In the genomic region with DNA sequence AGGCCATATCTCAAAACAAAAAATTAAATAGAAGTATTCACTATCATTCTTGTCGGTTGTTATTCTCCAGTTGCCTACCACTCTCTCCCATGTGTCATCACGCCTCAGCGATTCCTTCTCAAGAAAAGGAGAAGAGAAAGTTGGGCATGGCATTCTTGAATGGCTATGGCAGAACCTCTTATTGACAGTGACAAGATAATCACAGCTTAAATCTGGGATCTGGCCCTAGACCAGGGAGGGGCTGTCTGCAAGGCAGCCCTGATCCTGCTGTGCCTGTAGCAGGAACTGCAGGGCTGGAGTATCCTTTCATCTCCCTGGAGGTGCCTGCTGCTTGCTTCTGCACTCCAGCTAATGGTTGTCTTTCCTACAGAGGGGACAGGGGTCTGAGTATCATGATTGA, we compare ENCODE assay signal across 26 cellular contexts. TPM values are rescaled to one million over a fixed set of nuclear protein-coding genes. Genes with fewer than 3 reads are reported as not detected.
DNase-seq lines count a peak whose midpoint lies in the region; TF ChIP-seq lines count a peak whose summit lies in the region.
"Had no signal": no experiment of that assay in that cellular context is flagged by ENCODE, and none has a peak within 500 bp of the region (broad histone marks: within the 10 kb centered on the region; RNA-seq: fewer than 3 reads in every experiment).

No MANE protein-coding gene starts in this region.

- H3K79me2 ChIP-seq in Karpas-422 (ENCODE audit: low read length) (no peaks in the 10 kb centered on the region), OCI-LY3 (ENCODE audit: low read length) (no peaks in the 10 kb centered on the region)

- no peak for TF ChIP-seq CTCF in OCI-LY3 (IDR thresholded peaks at IDR 0.05; ENCODE audit: low read depth, low read length)
- TF ChIP-seq CTCF in tibial artery (IDR thresholded peaks at IDR 0.05), result no peak

- H4K20me1 ChIP-seq in Karpas-422 (ENCODE audit: insufficient read depth, low read depth, low read length) (no peaks in the 10 kb centered on the region), OCI-LY3 (ENCODE audit: insufficient read depth, low read length) (no peaks in the 10 kb centered on the region)

- H2AFZ ChIP-seq in Karpas-422 (ENCODE audit: low read length), result no peak overlapping the region
- no peak overlapping the region for H2AFZ ChIP-seq in OCI-LY3 (ENCODE audit: low read depth, low read length)

- H3K4me2 ChIP-seq in Karpas-422 (ENCODE audit: low read depth, low read length, poor library complexity, severe bottlenecking) (peak overlapping the region; percentile 22), OCI-LY3 (ENCODE audit: low read length) (peak overlapping the region; percentile 41)
- H3K4me2 ChIP-seq: KMS-11 had no signal

- H3K36me3 ChIP-seq in Karpas-422 (ENCODE audit: insufficient read depth, low read length), result no peaks in the 10 kb centered on the region
- H3K36me3 ChIP-seq in OCI-LY3 (replicated peaks; ENCODE audit: low read depth, low read length), result no peaks in the 10 kb centered on the region
- no peaks in the 10 kb centered on the region for H3K36me3 ChIP-seq in tibial artery
- H3K36me3 ChIP-seq: uterus had no signal

- no peak overlapping the region for H3K4me3 ChIP-seq in Karpas-422 (ENCODE audit: low read length)
- no peak overlapping the region for H3K4me3 ChIP-seq in OCI-LY3 (ENCODE audit: low read length)
- no peak overlapping the region for H3K4me3 ChIP-seq in tibial artery
- H3K4me3 ChIP-seq: testis, uterus had no signal

- intact Hi-C loops in tibial artery (cut with DNase I; ENCODE audit: low total_unique reads), result no loop called here

- no peaks in the 10 kb centered on the region for H3K9me3 ChIP-seq in Karpas-422 (ENCODE audit: low read length)
- H3K9me3 ChIP-seq in OCI-LY3 (ENCODE audit: insufficient read depth, low read length), result no peaks in the 10 kb centered on the region
- no peaks in the 10 kb centered on the region for H3K9me3 ChIP-seq in tibial artery
- H3K9me3 ChIP-seq: testis, uterus had no signal

- H3K9ac ChIP-seq in Karpas-422 (ENCODE audit: low read length), result no peak overlapping the region
- H3K9ac ChIP-seq in OCI-LY3 (ENCODE audit: low read length), result no peak overlapping the region
- H3K9ac ChIP-seq: KMS-11 had no signal

- no peaks in the 10 kb centered on the region for H3K27me3 ChIP-seq in Karpas-422 (ENCODE audit: low read length)
- no peaks in the 10 kb centered on the region for H3K27me3 ChIP-seq in OCI-LY3 (ENCODE audit: low read depth, low read length)
- no peaks in the 10 kb centered on the region for H3K27me3 ChIP-seq in tibial artery
- H3K27me3 ChIP-seq: testis, uterus had no signal

- DNase-seq in D341Med (ENCODE audit: low spot score) (peak; percentile 64), Karpas-422 (peak; percentile 79), islet precursor cell (peak; percentile 72), tibial artery (no peak), H4 (ENCODE audit: low spot score) (no peak), dermis blood vessel endothelial cell (no peak), DMS 273 (lab: John Stamatoyannopoulos, UW; ENCODE audit: unreplicated experiment) (no peak)
- DNase-seq: activated CD4-positive, alpha-beta T cell treated with anti-CD3 and anti-CD28 coated beads, Interleukin-2, amount 50 U/mL, for 4 hours; activated naive CD4-positive, alpha-beta T cell treated with Interleukin-2 at 50 U/mL for 16 hours; CD4-positive, CD25-positive, alpha-beta regulatory T cell; cerebellar nuclear complex; glutamatergic neuron; natural killer cell; NCI-H1092; NCI-H1694 treated with DMSO at 0.1 percent for 48 hours; NCI-H2171; NCI-H510A treated with DMSO at 0.1 percent for 48 hours; NK-92 treated with Interleukin-12 subunit alpha and Interleukin-12 subunit beta, amount 100 ng/mL, for 24 hours; occipital lobe; stimulated activated CD4-positive, alpha-beta T cell treated with anti-CD3 and anti-CD28 coated beads, Interleukin-15, amount 100 ng/mL, for 24 hours; stimulated activated naive CD8-positive, alpha-beta T cell treated with anti-CD3 and anti-CD28 coated beads, Interleukin-15, Interleukin-2, amounts not matched to agents 100 U/mL and 50 U/mL, for 24 hours; testis; uterus had no signal

- no peaks in the 10 kb centered on the region for H3K9me2 ChIP-seq in Karpas-422 (replicated peaks; ENCODE audit: insufficient read depth, low read length)

- H3K4me1 ChIP-seq in Karpas-422 (ENCODE audit: low read length) (peaks cover 44% of the 10 kb centered on the region), OCI-LY3 (ENCODE audit: low read length) (peaks cover 52% of the 10 kb centered on the region), tibial artery (peaks cover 0 to 8% (median 4%) of the 10 kb centered on the region in 4 donors)
- H3K4me1 ChIP-seq: uterus had no signal

- no peak overlapping the region for H3K27ac ChIP-seq in Karpas-422 (ENCODE audit: low read length)
- no peak overlapping the region for H3K27ac ChIP-seq in OCI-LY3 (ENCODE audit: low read length)
- H3K27ac ChIP-seq in tibial artery, result no peak overlapping the region
- H3K27ac ChIP-seq: KMS-11, testis, uterus had no signal

RNA-seq across cellular contexts. Expression of a gene that starts 12.8 kb away (rescaled TPM):
- total RNA-seq in Karpas-422 (2014; rRNA removed; shearing (Covaris generic); ENCODE audit: low replicate concordance), result 80.8 and 88.3 TPM in 2 replicates
- total RNA-seq in H4 (2014; rRNA removed; shearing (Covaris generic)), result 136 and 137 TPM in 2 replicates
- total RNA-seq in dermis blood vessel endothelial cell, result 46.5 and 75.1 TPM in 2 replicates

RNA-seq across cellular contexts. Expression of a gene that starts 33.7 kb away (rescaled TPM):
- not detected in 2 replicates for total RNA-seq in Karpas-422 (2014; rRNA removed; shearing (Covaris generic); ENCODE audit: low replicate concordance)
- total RNA-seq in H4 (2014; rRNA removed; shearing (Covaris generic)), result not detected in 2 replicates
- 0.17 TPM in 1 of 2 replicates, not detected in the other for total RNA-seq in dermis blood vessel endothelial cell
- total RNA-seq: CD4-positive, CD25-positive, alpha-beta regulatory T cell; natural killer cell; pulmonary artery endothelial cell had no signal

RNA-seq across cellular contexts. Expression of a gene that starts 36.1 kb away (rescaled TPM):
- 19.7 and 28.8 TPM in 2 replicates for total RNA-seq in Karpas-422 (2014; rRNA removed; shearing (Covaris generic); ENCODE audit: low replicate concordance)
- total RNA-seq in H4 (2014; rRNA removed; shearing (Covaris generic)), result 14.3 and 14.4 TPM in 2 replicates
- 22.1 and 35.1 TPM in 2 replicates for total RNA-seq in dermis blood vessel endothelial cell

RNA-seq across cellular contexts. Expression of a gene that starts 51.5 kb away (rescaled TPM):
- total RNA-seq in Karpas-422 (2014; rRNA removed; shearing (Covaris generic); ENCODE audit: low replicate concordance), result 5.2 and 7.3 TPM in 2 replicates
- 5.3 and 7.4 TPM in 2 replicates for total RNA-seq in H4 (2014; rRNA removed; shearing (Covaris generic))
- 24.7 and 31.0 TPM in 2 replicates for total RNA-seq in dermis blood vessel endothelial cell

Comparison
In these comparisons a context has a peak if more than half of its experiments do, and no peak if none do; other contexts are left out.
1. DNase-seq: peak in D341Med (single experiment), Karpas-422 (single experiment) and islet precursor cell (single experiment); none in tibial artery (0 of 2), H4 (single experiment), dermis blood vessel endothelial cell (single experiment) and DMS 273 (single experiment).